19 cellular contexts compared by ENCODE assay signal in the genomic region with DNA sequence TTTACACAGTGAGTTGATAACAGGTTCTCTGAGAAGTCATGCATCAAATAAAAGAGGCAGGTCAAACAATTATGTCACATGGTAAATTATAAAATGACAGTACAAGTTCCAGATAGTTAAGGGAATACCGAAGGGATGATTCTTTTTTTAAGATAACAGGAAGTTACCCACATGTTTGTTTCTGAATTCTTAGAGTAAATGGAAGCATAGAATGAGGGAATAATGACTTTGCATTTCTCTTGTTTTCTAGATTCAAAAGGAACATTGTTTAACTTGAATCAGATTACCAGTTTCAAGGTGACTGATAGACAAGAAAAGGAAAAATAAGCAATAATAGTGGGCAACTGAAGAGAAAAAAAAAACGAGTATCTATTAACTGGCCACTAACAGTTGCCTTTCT.
"Had no signal": no experiment of that assay in that cellular context is flagged by ENCODE, and none has a peak within 500 bp of the region (broad histone marks: within the 10 kb centered on the region; RNA-seq: fewer than 3 reads in every experiment).

No MANE protein-coding gene starts in this region.

- DNase-seq: activated naive CD4-positive, alpha-beta T cell; activated T-cell treated with anti-CD3 and anti-CD28 coated beads, Interleukin-2, amount 50 U/mL, for 24 hours; head of caudate nucleus; kidney; lower lobe of right lung; naive thymus-derived CD4-positive, alpha-beta T cell; sigmoid colon; stimulated activated CD4-positive, alpha-beta T cell treated with anti-CD3 and anti-CD28 coated beads, Interleukin-2, amount 100 ng/mL, for 48 hours; stimulated activated naive CD4-positive, alpha-beta T cell; T-helper 9 cell; upper lobe of left lung had no signal

- H3K27me3 Mint-ChIP-seq: activated naive CD8-positive, alpha-beta T cell; activated T-cell treated with anti-CD3 and anti-CD28 coated beads, Interleukin-2, amount 50 U/mL, for 24 hours; naive thymus-derived CD4-positive, alpha-beta T cell had no signal

- H3K4me1 ChIP-seq: gastroesophageal sphincter, lower lobe of right lung, sigmoid colon, upper lobe of left lung had no signal

- H3K4me1 Mint-ChIP-seq: naive thymus-derived CD4-positive, alpha-beta T cell; WTC11 had no signal

- H3K4me3 Mint-ChIP-seq: activated naive CD8-positive, alpha-beta T cell; activated T-cell treated with anti-CD3 and anti-CD28 coated beads, Interleukin-2, amount 50 U/mL, for 24 hours; naive thymus-derived CD4-positive, alpha-beta T cell; WTC11 had no signal

- H3K9me3 Mint-ChIP-seq: activated T-cell treated with anti-CD3 and anti-CD28 coated beads, Interleukin-2, amount 50 U/mL, for 24 hours; activated T-helper 2 cell treated with anti-CD3 and anti-CD28 coated beads, Interferon-gamma antibody, Interleukin-2, Interleukin-4, amounts not matched to agents 10 μg/mL and 5 μg/mL and 100 μg/mL, durations not matched to agents 14 hours and 24 hours and 36 hours; naive thymus-derived CD4-positive, alpha-beta T cell; WTC11 had no signal

- H3K9me3 ChIP-seq: gastroesophageal sphincter, lower lobe of right lung, sigmoid colon, thoracic aorta, upper lobe of left lung had no signal

- H3K27me3 ChIP-seq: gastroesophageal sphincter, sigmoid colon, upper lobe of left lung had no signal

- H3K27ac ChIP-seq: coronary artery, epithelial cell of prostate, gastroesophageal sphincter, lower lobe of right lung, sigmoid colon, thoracic aorta, upper lobe of left lung had no signal

- H3K4me3 ChIP-seq: coronary artery, gastroesophageal sphincter, lower lobe of right lung, sigmoid colon, smooth muscle cell, thoracic aorta, upper lobe of left lung had no signal

- H3K27ac Mint-ChIP-seq: activated naive CD8-positive, alpha-beta T cell; activated T-cell treated with anti-CD3 and anti-CD28 coated beads, Interleukin-2, amount 50 U/mL, for 24 hours; activated T-helper 2 cell treated with anti-CD3 and anti-CD28 coated beads, Interferon-gamma antibody, Interleukin-2, Interleukin-4, amounts not matched to agents 10 μg/mL and 5 μg/mL and 100 μg/mL, durations not matched to agents 14 hours and 24 hours and 36 hours; naive thymus-derived CD4-positive, alpha-beta T cell; WTC11 had no signal
